ENCODE assay signal across 1 cellular context in the genomic region with DNA sequence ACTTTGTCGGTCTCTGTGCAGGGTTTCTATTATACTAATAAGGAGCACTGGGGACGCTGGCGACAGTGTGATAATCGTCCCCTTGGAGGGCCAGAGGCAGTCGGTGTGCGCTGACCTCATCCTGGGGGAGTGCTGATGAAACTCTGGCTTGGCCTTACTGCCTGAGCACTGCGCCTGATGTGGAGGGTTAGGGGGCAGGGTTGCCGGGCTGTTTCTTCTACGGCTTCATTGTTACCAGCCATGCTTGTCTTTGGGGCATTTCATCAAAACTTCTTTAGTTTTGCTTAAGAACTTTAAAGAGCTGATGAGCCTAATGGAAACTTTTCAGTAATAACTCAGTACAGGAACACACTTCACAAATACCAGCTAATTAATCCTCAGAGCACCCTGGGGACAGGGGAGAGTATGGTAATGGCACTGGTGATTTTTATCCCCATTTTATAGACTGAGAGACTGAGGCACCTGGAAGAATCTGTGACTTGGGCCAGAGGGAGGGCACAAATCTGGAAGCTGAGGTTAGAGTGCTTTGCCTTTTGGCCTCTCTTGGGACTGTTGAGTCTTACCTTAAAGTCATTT.
A peak's percentile ranks its signal among the peaks of the same experiment; 100 is the strongest.
TF ChIP-seq lines count a peak whose summit lies in the region.

No MANE protein-coding gene starts in this region.

TF ChIP-seq in K562, 482 proteins besides CTCF, POLR2A, EP300 and RAD21 (continued from another document and continues in another):
- TF ChIP-seq, protein P1, sequence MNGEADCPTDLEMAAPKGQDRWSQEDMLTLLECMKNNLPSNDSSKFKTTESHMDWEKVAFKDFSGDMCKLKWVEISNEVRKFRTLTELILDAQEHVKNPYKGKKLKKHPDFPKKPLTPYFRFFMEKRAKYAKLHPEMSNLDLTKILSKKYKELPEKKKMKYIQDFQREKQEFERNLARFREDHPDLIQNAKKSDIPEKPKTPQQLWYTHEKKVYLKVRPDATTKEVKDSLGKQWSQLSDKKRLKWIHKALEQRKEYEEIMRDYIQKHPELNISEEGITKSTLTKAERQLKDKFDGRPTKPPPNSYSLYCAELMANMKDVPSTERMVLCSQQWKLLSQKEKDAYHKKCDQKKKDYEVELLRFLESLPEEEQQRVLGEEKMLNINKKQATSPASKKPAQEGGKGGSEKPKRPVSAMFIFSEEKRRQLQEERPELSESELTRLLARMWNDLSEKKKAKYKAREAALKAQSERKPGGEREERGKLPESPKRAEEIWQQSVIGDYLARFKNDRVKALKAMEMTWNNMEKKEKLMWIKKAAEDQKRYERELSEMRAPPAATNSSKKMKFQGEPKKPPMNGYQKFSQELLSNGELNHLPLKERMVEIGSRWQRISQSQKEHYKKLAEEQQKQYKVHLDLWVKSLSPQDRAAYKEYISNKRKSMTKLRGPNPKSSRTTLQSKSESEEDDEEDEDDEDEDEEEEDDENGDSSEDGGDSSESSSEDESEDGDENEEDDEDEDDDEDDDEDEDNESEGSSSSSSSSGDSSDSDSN (IDR thresholded peaks at IDR 0.05; ENCODE audit: borderline replicate concordance in 1 of 2, low read depth in 2 of 2, low read length in 2 of 2), result peak; percentile 83 to 90; a peak in 2 of 4 replicates
- peak; percentile 36; the same call in 1 of the 2 replicates for TF ChIP-seq CTBP1 (IDR thresholded peaks at IDR 0.05; ENCODE audit: borderline replicate concordance)
- TF ChIP-seq, protein P2, sequence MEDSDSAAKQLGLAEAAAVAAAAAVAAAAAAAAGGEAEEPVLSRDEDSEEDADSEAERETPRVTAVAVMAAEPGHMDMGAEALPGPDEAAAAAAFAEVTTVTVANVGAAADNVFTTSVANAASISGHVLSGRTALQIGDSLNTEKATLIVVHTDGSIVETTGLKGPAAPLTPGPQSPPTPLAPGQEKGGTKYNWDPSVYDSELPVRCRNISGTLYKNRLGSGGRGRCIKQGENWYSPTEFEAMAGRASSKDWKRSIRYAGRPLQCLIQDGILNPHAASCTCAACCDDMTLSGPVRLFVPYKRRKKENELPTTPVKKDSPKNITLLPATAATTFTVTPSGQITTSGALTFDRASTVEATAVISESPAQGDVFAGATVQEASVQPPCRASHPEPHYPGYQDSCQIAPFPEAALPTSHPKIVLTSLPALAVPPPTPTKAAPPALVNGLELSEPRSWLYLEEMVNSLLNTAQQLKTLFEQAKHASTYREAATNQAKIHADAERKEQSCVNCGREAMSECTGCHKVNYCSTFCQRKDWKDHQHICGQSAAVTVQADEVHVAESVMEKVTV (CRISPR knock-in tag; IDR thresholded peaks at IDR 0.05), result 0 out of 2 replicates have a peak, but pooled peaks have one; percentile 12
- TF ChIP-seq, protein P3, sequence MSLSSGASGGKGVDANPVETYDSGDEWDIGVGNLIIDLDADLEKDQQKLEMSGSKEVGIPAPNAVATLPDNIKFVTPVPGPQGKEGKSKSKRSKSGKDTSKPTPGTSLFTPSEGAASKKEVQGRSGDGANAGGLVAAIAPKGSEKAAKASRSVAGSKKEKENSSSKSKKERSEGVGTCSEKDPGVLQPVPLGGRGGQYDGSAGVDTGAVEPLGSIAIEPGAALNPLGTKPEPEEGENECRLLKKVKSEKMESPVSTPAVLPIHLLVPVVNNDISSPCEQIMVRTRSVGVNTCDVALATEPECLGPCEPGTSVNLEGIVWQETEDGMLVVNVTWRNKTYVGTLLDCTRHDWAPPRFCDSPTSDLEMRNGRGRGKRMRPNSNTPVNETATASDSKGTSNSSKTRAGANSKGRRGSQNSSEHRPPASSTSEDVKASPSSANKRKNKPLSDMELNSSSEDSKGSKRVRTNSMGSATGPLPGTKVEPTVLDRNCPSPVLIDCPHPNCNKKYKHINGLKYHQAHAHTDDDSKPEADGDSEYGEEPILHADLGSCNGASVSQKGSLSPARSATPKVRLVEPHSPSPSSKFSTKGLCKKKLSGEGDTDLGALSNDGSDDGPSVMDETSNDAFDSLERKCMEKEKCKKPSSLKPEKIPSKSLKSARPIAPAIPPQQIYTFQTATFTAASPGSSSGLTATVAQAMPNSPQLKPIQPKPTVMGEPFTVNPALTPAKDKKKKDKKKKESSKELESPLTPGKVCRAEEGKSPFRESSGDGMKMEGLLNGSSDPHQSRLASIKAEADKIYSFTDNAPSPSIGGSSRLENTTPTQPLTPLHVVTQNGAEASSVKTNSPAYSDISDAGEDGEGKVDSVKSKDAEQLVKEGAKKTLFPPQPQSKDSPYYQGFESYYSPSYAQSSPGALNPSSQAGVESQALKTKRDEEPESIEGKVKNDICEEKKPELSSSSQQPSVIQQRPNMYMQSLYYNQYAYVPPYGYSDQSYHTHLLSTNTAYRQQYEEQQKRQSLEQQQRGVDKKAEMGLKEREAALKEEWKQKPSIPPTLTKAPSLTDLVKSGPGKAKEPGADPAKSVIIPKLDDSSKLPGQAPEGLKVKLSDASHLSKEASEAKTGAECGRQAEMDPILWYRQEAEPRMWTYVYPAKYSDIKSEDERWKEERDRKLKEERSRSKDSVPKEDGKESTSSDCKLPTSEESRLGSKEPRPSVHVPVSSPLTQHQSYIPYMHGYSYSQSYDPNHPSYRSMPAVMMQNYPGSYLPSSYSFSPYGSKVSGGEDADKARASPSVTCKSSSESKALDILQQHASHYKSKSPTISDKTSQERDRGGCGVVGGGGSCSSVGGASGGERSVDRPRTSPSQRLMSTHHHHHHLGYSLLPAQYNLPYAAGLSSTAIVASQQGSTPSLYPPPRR (CRISPR knock-in tag; IDR thresholded peaks at IDR 0.05; ENCODE audit: borderline replicate concordance), result no peak
- no peak for TF ChIP-seq NR4A1 (CRISPR knock-in tag; IDR thresholded peaks at IDR 0.05)
- TF ChIP-seq NR4A1 (tag; IDR thresholded peaks at IDR 0.05), result 0 out of 2 replicates have a peak, but pooled peaks have one; percentile 24
- no peak for TF ChIP-seq HMG20B (CRISPR knock-in tag; IDR thresholded peaks at IDR 0.05)
- no peak for TF ChIP-seq TEAD2 (tag; IDR thresholded peaks at IDR 0.05)
- TF ChIP-seq GABPB2 (CRISPR knock-in tag; conservative IDR thresholded peaks at IDR 0.05), result no peak
- TF ChIP-seq DDX20 (tag; IDR thresholded peaks at IDR 0.05; ENCODE audit: low read depth), result no peak
- TF ChIP-seq FIP1L1 (IDR thresholded peaks at IDR 0.05; ENCODE audit: low read depth, low read length, poor library complexity, severe bottlenecking), result no peak
- TF ChIP-seq STAT5A (IDR thresholded peaks at IDR 0.05; ENCODE audit: borderline replicate concordance, low read length), result no peak
- TF ChIP-seq, protein P4, sequence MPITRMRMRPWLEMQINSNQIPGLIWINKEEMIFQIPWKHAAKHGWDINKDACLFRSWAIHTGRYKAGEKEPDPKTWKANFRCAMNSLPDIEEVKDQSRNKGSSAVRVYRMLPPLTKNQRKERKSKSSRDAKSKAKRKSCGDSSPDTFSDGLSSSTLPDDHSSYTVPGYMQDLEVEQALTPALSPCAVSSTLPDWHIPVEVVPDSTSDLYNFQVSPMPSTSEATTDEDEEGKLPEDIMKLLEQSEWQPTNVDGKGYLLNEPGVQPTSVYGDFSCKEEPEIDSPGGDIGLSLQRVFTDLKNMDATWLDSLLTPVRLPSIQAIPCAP (CRISPR knock-in tag; IDR thresholded peaks at IDR 0.05; ENCODE audit: borderline replicate concordance), result no peak
- no peak; the same call in 1 of the 2 replicates for TF ChIP-seq TAL1 (IDR thresholded peaks at IDR 0.05)
- TF ChIP-seq, protein P5, sequence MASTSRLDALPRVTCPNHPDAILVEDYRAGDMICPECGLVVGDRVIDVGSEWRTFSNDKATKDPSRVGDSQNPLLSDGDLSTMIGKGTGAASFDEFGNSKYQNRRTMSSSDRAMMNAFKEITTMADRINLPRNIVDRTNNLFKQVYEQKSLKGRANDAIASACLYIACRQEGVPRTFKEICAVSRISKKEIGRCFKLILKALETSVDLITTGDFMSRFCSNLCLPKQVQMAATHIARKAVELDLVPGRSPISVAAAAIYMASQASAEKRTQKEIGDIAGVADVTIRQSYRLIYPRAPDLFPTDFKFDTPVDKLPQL (IDR thresholded peaks at IDR 0.05; ENCODE audit: extremely low read depth, insufficient read length), result no peak
- TF ChIP-seq MTA1 (IDR thresholded peaks at IDR 0.05; ENCODE audit: borderline replicate concordance), result no peak
- TF ChIP-seq KDM4B (IDR thresholded peaks at IDR 0.05; ENCODE audit: borderline replicate concordance in 2 of 2, low read depth in 1 of 2), result no peak
- no peak for TF ChIP-seq DACH1 (IDR thresholded peaks at IDR 0.05; ENCODE audit: partially characterized antibody)
- TF ChIP-seq RHOXF2B (CRISPR knock-in tag; conservative IDR thresholded peaks at IDR 0.05), result no peak
- TF ChIP-seq NFE2 (IDR thresholded peaks at IDR 0.05; ENCODE audit: low read depth), result no peak
- TF ChIP-seq NFIX (CRISPR knock-in tag; IDR thresholded peaks at IDR 0.05; ENCODE audit: low read depth), result no peak
- TF ChIP-seq WHSC1 (IDR thresholded peaks at IDR 0.05; ENCODE audit: low read length), result no peak
- no peak for TF ChIP-seq NR2F6 (CRISPR knock-in tag; IDR thresholded peaks at IDR 0.05)
- peak; percentile 31; the same call in 1 of the 2 replicates for TF ChIP-seq E2F3 (CRISPR knock-in tag; IDR thresholded peaks at IDR 0.05)
- no peak for TF ChIP-seq ZBED1 (IDR thresholded peaks at IDR 0.05)
- TF ChIP-seq NRF1 (conservative IDR thresholded peaks at IDR 0.05 in 1 of 2, IDR thresholded peaks at IDR 0.05 in 1 of 2), result peak; percentile 58 to 64; a peak in 3 of 4 replicates
- TF ChIP-seq, protein P6, sequence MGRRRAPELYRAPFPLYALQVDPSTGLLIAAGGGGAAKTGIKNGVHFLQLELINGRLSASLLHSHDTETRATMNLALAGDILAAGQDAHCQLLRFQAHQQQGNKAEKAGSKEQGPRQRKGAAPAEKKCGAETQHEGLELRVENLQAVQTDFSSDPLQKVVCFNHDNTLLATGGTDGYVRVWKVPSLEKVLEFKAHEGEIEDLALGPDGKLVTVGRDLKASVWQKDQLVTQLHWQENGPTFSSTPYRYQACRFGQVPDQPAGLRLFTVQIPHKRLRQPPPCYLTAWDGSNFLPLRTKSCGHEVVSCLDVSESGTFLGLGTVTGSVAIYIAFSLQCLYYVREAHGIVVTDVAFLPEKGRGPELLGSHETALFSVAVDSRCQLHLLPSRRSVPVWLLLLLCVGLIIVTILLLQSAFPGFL (CRISPR knock-in tag; IDR thresholded peaks at IDR 0.05), result no peak
- no peak for TF ChIP-seq SAP30 (IDR thresholded peaks at IDR 0.05; ENCODE audit: borderline replicate concordance, insufficient read depth, low read depth, low read length, poor library complexity, severe bottlenecking)
- no peak for TF ChIP-seq CBX3 (IDR thresholded peaks at IDR 0.05; ENCODE audit: borderline replicate concordance in 1 of 2, low read length in 2 of 2)
- no peak for TF ChIP-seq TCF7L2 (IDR thresholded peaks at IDR 0.05; ENCODE audit: low read depth, low read length)
- TF ChIP-seq ZC3H4 (CRISPR knock-in tag; IDR thresholded peaks at IDR 0.05; ENCODE audit: borderline replicate concordance), result no peak
- TF ChIP-seq HDAC2 (IDR thresholded peaks at IDR 0.05), result peak; percentile 91
- no peak for TF ChIP-seq ZNF174 (CRISPR knock-in tag; IDR thresholded peaks at IDR 0.05)
- no peak; a peak in 1 of 4 replicates for TF ChIP-seq ARNT (IDR thresholded peaks at IDR 0.05)
- no peak for TF ChIP-seq CCAR2 (IDR thresholded peaks at IDR 0.05; ENCODE audit: low read depth, low read length)
- no peak for TF ChIP-seq RBM39 (optimal IDR thresholded peaks at IDR 0.05; ENCODE audit: low read depth, low read length)
- no peak for TF ChIP-seq SMAD1 (IDR thresholded peaks at IDR 0.05; ENCODE audit: low read depth, low read length, partially characterized antibody)
- TF ChIP-seq MAZ (CRISPR knock-in tag; conservative IDR thresholded peaks at IDR 0.05 in 1 of 2, IDR thresholded peaks at IDR 0.05 in 1 of 2), result peak in 1 of 2 experiments; percentile 72; a peak in 3 of 4 replicates
- TF ChIP-seq HSF4 (CRISPR knock-in tag; IDR thresholded peaks at IDR 0.05; ENCODE audit: borderline replicate concordance), result no peak
- no peak for TF ChIP-seq ZNF717 (CRISPR knock-in tag; IDR thresholded peaks at IDR 0.05)
- TF ChIP-seq ZKSCAN1 (IDR thresholded peaks at IDR 0.05; ENCODE audit: low read depth, low read length), result no peak
- no peak for TF ChIP-seq RFX7 (CRISPR knock-in tag; IDR thresholded peaks at IDR 0.05)
- TF ChIP-seq ZNF79 (CRISPR knock-in tag; IDR thresholded peaks at IDR 0.05; ENCODE audit: low read depth), result no peak
- TF ChIP-seq, protein P7, sequence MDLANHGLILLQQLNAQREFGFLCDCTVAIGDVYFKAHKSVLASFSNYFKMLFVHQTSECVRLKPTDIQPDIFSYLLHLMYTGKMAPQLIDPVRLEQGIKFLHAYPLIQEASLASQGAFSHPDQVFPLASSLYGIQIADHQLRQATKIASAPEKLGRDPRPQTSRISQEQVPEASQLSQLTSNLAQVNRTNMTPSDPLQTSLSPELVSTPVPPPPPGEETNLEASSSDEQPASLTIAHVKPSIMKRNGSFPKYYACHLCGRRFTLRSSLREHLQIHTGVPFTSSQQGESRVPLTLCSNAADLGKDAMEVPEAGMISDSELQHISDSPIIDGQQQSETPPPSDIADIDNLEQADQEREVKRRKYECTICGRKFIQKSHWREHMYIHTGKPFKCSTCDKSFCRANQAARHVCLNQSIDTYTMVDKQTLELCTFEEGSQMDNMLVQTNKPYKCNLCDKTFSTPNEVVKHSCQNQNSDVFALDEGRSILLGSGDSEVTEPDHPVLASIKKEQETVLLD (IDR thresholded peaks at IDR 0.05), result no peak
- peak in 1 of 2 experiments; percentile 30; a peak in 1 of 4 replicates for TF ChIP-seq TBL1XR1 (IDR thresholded peaks at IDR 0.05; ENCODE audit: low read length in 2 of 2)
- TF ChIP-seq PURB (CRISPR knock-in tag; IDR thresholded peaks at IDR 0.05; ENCODE audit: low read depth), result no peak
- no peak for TF ChIP-seq CAMTA2 (CRISPR knock-in tag; conservative IDR thresholded peaks at IDR 0.05)
- TF ChIP-seq, protein P8, sequence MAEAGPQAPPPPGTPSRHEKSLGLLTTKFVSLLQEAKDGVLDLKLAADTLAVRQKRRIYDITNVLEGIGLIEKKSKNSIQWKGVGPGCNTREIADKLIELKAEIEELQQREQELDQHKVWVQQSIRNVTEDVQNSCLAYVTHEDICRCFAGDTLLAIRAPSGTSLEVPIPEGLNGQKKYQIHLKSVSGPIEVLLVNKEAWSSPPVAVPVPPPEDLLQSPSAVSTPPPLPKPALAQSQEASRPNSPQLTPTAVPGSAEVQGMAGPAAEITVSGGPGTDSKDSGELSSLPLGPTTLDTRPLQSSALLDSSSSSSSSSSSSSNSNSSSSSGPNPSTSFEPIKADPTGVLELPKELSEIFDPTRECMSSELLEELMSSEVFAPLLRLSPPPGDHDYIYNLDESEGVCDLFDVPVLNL (CRISPR knock-in tag; IDR thresholded peaks at IDR 0.05; ENCODE audit: low read depth), result no peak
- TF ChIP-seq ARID2 (IDR thresholded peaks at IDR 0.05), result no peak
- TF ChIP-seq, protein P9, sequence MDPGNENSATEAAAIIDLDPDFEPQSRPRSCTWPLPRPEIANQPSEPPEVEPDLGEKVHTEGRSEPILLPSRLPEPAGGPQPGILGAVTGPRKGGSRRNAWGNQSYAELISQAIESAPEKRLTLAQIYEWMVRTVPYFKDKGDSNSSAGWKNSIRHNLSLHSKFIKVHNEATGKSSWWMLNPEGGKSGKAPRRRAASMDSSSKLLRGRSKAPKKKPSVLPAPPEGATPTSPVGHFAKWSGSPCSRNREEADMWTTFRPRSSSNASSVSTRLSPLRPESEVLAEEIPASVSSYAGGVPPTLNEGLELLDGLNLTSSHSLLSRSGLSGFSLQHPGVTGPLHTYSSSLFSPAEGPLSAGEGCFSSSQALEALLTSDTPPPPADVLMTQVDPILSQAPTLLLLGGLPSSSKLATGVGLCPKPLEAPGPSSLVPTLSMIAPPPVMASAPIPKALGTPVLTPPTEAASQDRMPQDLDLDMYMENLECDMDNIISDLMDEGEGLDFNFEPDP (CRISPR knock-in tag; IDR thresholded peaks at IDR 0.05), result no peak
- TF ChIP-seq CBX8 (IDR thresholded peaks at IDR 0.05; ENCODE audit: borderline replicate concordance, extremely low read depth, low read depth, low read length, poor library complexity, severe bottlenecking), result no peak
- no peak for TF ChIP-seq KAT7 (CRISPR knock-in tag; IDR thresholded peaks at IDR 0.05; ENCODE audit: borderline replicate concordance)
- no peak for TF ChIP-seq ASH1L (IDR thresholded peaks at IDR 0.05; ENCODE audit: borderline replicate concordance, low read depth, partially characterized antibody)
